28 cellular contexts compared by ENCODE assay signal in genomic region chr10:96641896-96642295, GRCh38.
"Had no signal": no experiment of that assay in that cellular context is flagged by ENCODE, and none has a peak within 500 bp of the region (broad histone marks: within the 10 kb centered on the region; RNA-seq: fewer than 3 reads in every experiment).

No MANE protein-coding gene starts in this region.

- H3K36me3 ChIP-seq: esophagus muscularis mucosa, left ventricle myocardium inferior, sigmoid colon, thyroid gland, upper lobe of right lung had no signal

- H3K4me1 ChIP-seq: esophagus muscularis mucosa, left ventricle myocardium inferior, sigmoid colon had no signal

- ATAC-seq: activated T-cell treated with anti-CD3 and anti-CD28 coated beads, Interleukin-2, amount 50 U/mL, for 4 hours; upper lobe of right lung had no signal

- H3K4me2 ChIP-seq: hepatocyte had no signal

- H2AFZ ChIP-seq: hepatocyte had no signal

- H3K36me3 Mint-ChIP-seq: activated naive CD8-positive, alpha-beta T cell treated with anti-CD3 and anti-CD28 coated beads for 36 hours had no signal

- H3K4me3 ChIP-seq: esophagus muscularis mucosa, hepatocyte, left ventricle myocardium inferior, sigmoid colon, thyroid gland, upper lobe of right lung had no signal

- DNase-seq: activated CD4-positive, alpha-beta T cell treated with anti-CD3 and anti-CD28 coated beads for 4 hours; activated CD4-positive, alpha-beta T cell treated with anti-CD3 and anti-CD28 coated beads, Interleukin-2, amount 50 U/mL, for 48 hours; activated CD4-positive, CD25-positive, alpha-beta regulatory T cell; activated CD8-positive, alpha-beta memory T cell treated with anti-CD3 and anti-CD28 coated beads, Interleukin-2, amount 50 U/mL, for 48 hours; activated naive CD4-positive, alpha-beta T cell; activated naive CD8-positive, alpha-beta T cell treated with anti-CD3 and anti-CD28 coated beads for 36 hours; activated T-cell treated with anti-CD3 and anti-CD28 coated beads, Interleukin-2, amount 50 U/mL, for 4 hours; amniotic stem cell; glutamatergic neuron; immature natural killer cell; kidney glomerular epithelial cell; left ventricle myocardium inferior; mammary epithelial cell; midbrain; nucleus accumbens; posterior cingulate gyrus; sigmoid colon; stimulated activated CD4-positive, alpha-beta T cell treated with anti-CD3 and anti-CD28 coated beads, Interleukin-2, amount 100 ng/mL, for 48 hours; stimulated activated CD8-positive, alpha-beta memory T cell treated with anti-CD3 and anti-CD28 coated beads, Interleukin-4, amount 100 ng/mL, for 48 hours; stimulated activated naive CD4-positive, alpha-beta T cell treated with Interleukin-2 at 50 U/mL for 16 hours; T1000; thyroid gland; upper lobe of right lung had no signal

- H3K79me2 ChIP-seq: hepatocyte had no signal

- H3K27ac ChIP-seq: esophagus muscularis mucosa, hepatocyte, left ventricle myocardium inferior, sigmoid colon, thyroid gland, upper lobe of right lung had no signal

- H3K4me3 Mint-ChIP-seq: activated naive CD8-positive, alpha-beta T cell treated with anti-CD3 and anti-CD28 coated beads for 36 hours; activated T-cell treated with anti-CD3 and anti-CD28 coated beads, Interleukin-2, amount 50 U/mL, for 4 hours; immature natural killer cell; T-helper 1 cell treated with Interleukin-12 subunit alpha and Interleukin-12 subunit beta and Interleukin-4 antibody, amounts not matched to agents 30 μg/mL and 1 μg/mL, for 36 hours had no signal

- H3K27me3 Mint-ChIP-seq: activated naive CD8-positive, alpha-beta T cell treated with anti-CD3 and anti-CD28 coated beads for 36 hours had no signal

- H3K9me3 ChIP-seq: esophagus muscularis mucosa, left ventricle myocardium inferior, sigmoid colon, thyroid gland, upper lobe of right lung had no signal

- H3K27ac Mint-ChIP-seq: activated naive CD8-positive, alpha-beta T cell treated with anti-CD3 and anti-CD28 coated beads for 36 hours; activated T-helper 2 cell treated with anti-CD3 and anti-CD28 coated beads, Interferon-gamma antibody, Interleukin-2, Interleukin-4, amounts not matched to agents 10 μg/mL and 5 μg/mL and 100 μg/mL, durations not matched to agents 14 hours and 24 hours and 36 hours; T-helper 1 cell treated with Interleukin-12 subunit alpha and Interleukin-12 subunit beta and Interleukin-4 antibody, amounts not matched to agents 30 μg/mL and 1 μg/mL, for 36 hours had no signal

- H3K27me3 ChIP-seq: esophagus muscularis mucosa, hepatocyte, sigmoid colon, thyroid gland had no signal

- H3K9me3 Mint-ChIP-seq: activated naive CD8-positive, alpha-beta T cell treated with anti-CD3 and anti-CD28 coated beads for 36 hours; activated T-cell treated with anti-CD3 and anti-CD28 coated beads, Interleukin-2, amount 50 U/mL, for 4 hours; activated T-helper 2 cell treated with anti-CD3 and anti-CD28 coated beads, Interferon-gamma antibody, Interleukin-2, Interleukin-4, amounts not matched to agents 10 μg/mL and 5 μg/mL and 100 μg/mL, durations not matched to agents 14 hours and 24 hours and 36 hours; immature natural killer cell; T-helper 1 cell treated with Interleukin-12 subunit alpha and Interleukin-12 subunit beta and Interleukin-4 antibody, amounts not matched to agents 30 μg/mL and 1 μg/mL, for 36 hours had no signal

- FAIRE-seq: frontal cortex had no signal
